1 cellular context compared by ENCODE assay signal in the genomic region with DNA sequence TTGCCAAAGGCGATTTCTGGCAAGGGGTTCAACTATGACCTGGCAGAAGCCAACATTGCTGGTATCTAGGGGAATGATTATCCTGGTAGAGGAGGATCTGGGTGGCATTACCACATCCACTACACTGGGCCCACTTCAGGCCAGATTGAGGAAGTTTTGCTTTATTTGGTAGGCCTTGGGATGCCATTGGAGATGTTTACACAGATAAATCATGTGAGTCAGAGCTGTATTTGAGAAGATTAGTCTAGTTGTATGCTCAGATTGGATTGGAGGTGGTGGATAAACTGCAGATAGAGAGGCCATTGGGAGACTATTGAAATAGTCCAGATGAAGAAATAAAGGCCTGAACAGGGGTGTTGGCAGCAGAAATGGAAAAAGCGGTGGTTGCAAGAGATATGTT.
A peak's percentile ranks its signal among the peaks of the same experiment; 100 is the strongest.
TF ChIP-seq lines count a peak whose summit lies in the region.

No MANE protein-coding gene starts in this region.

TF ChIP-seq in K562, 482 proteins besides CTCF, POLR2A, EP300 and RAD21 (continued from another document):
- TF ChIP-seq FOSL1 (tag; conservative IDR thresholded peaks at IDR 0.05), result peak; percentile 86
- TF ChIP-seq TFAM (CRISPR knock-in tag; conservative IDR thresholded peaks at IDR 0.05), result no peak
- no peak for TF ChIP-seq HLTF (IDR thresholded peaks at IDR 0.05)
- TF ChIP-seq U2AF2 (optimal IDR thresholded peaks at IDR 0.05; ENCODE audit: low read depth, low read length), result no peak
- no peak for TF ChIP-seq POLR2AphosphoS2 (IDR thresholded peaks at IDR 0.05; ENCODE audit: low read length)
- TF ChIP-seq RCOR1 (IDR thresholded peaks at IDR 0.05; ENCODE audit: borderline replicate concordance in 1 of 2, low read depth in 2 of 2, low read length in 2 of 2), result 0 out of 4 replicates have a peak, but pooled peaks of 1 of the 2 experiments have one; percentile 42
- TF ChIP-seq ZNF407 (IDR thresholded peaks at IDR 0.05; ENCODE audit: low read depth), result no peak
- TF ChIP-seq ZNF830 (CRISPR knock-in tag; IDR thresholded peaks at IDR 0.05), result no peak
- TF ChIP-seq JUND (IDR thresholded peaks at IDR 0.05; ENCODE audit: borderline replicate concordance, low read depth, low read length), result no peak
- TF ChIP-seq JUND (tag; IDR thresholded peaks at IDR 0.05; ENCODE audit: borderline replicate concordance, low read depth, low read length), result peak; percentile 64; the same call in 1 of the 3 replicates
- peak; percentile 10 for TF ChIP-seq MEIS2 (IDR thresholded peaks at IDR 0.05; ENCODE audit: partially characterized antibody)
- TF ChIP-seq HDAC6 (IDR thresholded peaks at IDR 0.05; ENCODE audit: low read depth, low read length), result no peak
- no peak for TF ChIP-seq ZNF589 (CRISPR knock-in tag; IDR thresholded peaks at IDR 0.05; ENCODE audit: low read depth)
